Comparison of ENCODE assay signal across 16 cellular contexts in genomic region chr11:3028808-3029207, GRCh38.
"Had no signal": no experiment of that assay in that cellular context is flagged by ENCODE, and none has a peak within 500 bp of the region (broad histone marks: within the 10 kb centered on the region; RNA-seq: fewer than 3 reads in every experiment).

No MANE protein-coding gene starts in this region.

- H3K4me3 Mint-ChIP-seq: dendritic cell treated with granulocyte-macrophage colony-stimulating factor and Interleukin-4, amounts not matched to agents 40 ng/mL and 50 ng/mL, for 4 days; effector memory CD8-positive, alpha-beta T cell; naive thymus-derived CD4-positive, alpha-beta T cell; stimulated activated memory B cell treated with anti-CD40 and anti-IgM and Interleukin-4, amounts not matched to agents 10 μg/mL and 1 μg/mL and 100 μg/mL, for 72 hours; stimulated activated naive CD8-positive, alpha-beta T cell treated with anti-CD3 and anti-CD28 coated beads, Interleukin-15, Interleukin-2, amounts not matched to agents 100 ng/mL and 50 ng/mL, for 24 hours had no signal

- ATAC-seq: effector memory CD8-positive, alpha-beta T cell; gastroesophageal sphincter; left ventricle myocardium superior; naive thymus-derived CD4-positive, alpha-beta T cell; stimulated activated memory B cell treated with anti-CD40 and anti-IgM and Interleukin-4, amounts not matched to agents 10 μg/mL and 1 μg/mL and 100 μg/mL, for 72 hours had no signal

- H3K27me3 Mint-ChIP-seq: dendritic cell treated with granulocyte-macrophage colony-stimulating factor and Interleukin-4, amounts not matched to agents 40 ng/mL and 50 ng/mL, for 4 days; effector memory CD8-positive, alpha-beta T cell; naive thymus-derived CD4-positive, alpha-beta T cell; stimulated activated memory B cell treated with anti-CD40 and anti-IgM and Interleukin-4, amounts not matched to agents 10 μg/mL and 1 μg/mL and 100 μg/mL, for 72 hours; stimulated activated naive CD8-positive, alpha-beta T cell treated with anti-CD3 and anti-CD28 coated beads, Interleukin-15, Interleukin-2, amounts not matched to agents 100 ng/mL and 50 ng/mL, for 24 hours had no signal

- DNase-seq: effector memory CD8-positive, alpha-beta T cell; esophagus squamous epithelium; foreskin fibroblast; glutamatergic neuron; islet precursor cell; mesendoderm; naive thymus-derived CD4-positive, alpha-beta T cell; ovary; stimulated activated CD4-positive, alpha-beta T cell treated with anti-CD3 and anti-CD28 coated beads, Interleukin-2, amount 100 ng/mL, for 48 hours; stimulated activated CD8-positive, alpha-beta memory T cell treated with anti-CD3 and anti-CD28 coated beads, Interleukin-4, amount 100 ng/mL, for 48 hours; tibial artery had no signal

- H3K9me3 Mint-ChIP-seq: dendritic cell treated with granulocyte-macrophage colony-stimulating factor and Interleukin-4, amounts not matched to agents 40 ng/mL and 50 ng/mL, for 4 days; effector memory CD8-positive, alpha-beta T cell; stimulated activated memory B cell treated with anti-CD40 and anti-IgM and Interleukin-4, amounts not matched to agents 10 μg/mL and 1 μg/mL and 100 μg/mL, for 72 hours; stimulated activated naive CD8-positive, alpha-beta T cell treated with anti-CD3 and anti-CD28 coated beads, Interleukin-15, Interleukin-2, amounts not matched to agents 100 ng/mL and 50 ng/mL, for 24 hours had no signal

- H3K27ac Mint-ChIP-seq: stimulated activated memory B cell treated with anti-CD40 and anti-IgM and Interleukin-4, amounts not matched to agents 10 μg/mL and 1 μg/mL and 100 μg/mL, for 72 hours; stimulated activated naive CD8-positive, alpha-beta T cell treated with anti-CD3 and anti-CD28 coated beads, Interleukin-15, Interleukin-2, amounts not matched to agents 100 ng/mL and 50 ng/mL, for 24 hours had no signal
